Comparison of ENCODE assay signal across 5 cellular contexts in the genomic region with DNA sequence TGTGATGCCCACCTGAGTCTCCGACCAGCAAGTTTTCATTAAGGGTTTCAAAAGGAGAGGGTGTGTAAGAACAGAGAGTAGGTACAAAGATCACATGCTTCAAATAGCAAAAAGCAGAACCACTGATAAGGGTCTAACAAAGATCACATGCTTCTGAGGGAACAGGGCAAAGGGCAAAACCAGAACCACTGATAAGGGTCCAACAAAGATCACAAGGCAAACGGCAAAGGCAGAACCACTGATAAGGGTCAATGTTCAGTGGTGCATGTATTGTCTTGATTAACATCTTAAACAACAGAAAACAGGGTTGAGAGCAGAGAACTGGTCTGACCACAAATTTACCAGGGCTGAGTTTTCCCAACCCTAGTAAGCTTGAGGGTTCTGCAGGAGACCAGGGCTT.
DNase-seq lines count a peak whose midpoint lies in the region; TF ChIP-seq lines count a peak whose summit lies in the region.
"Not testable (repeated sequence)": the region's sequence is repeated elsewhere in the genome, so short reads cannot be mapped to it uniquely, and the experiment has no call there.

No MANE protein-coding gene starts in this region.

- DNase-seq in Caco-2 (peak; percentile 78 to 86), OCI-M1 (lab: John Stamatoyannopoulos, UW) (peak; percentile 75), mucosa of gallbladder (ENCODE audit: low spot score) (peak; percentile 28)
- DNase-seq in hepatocyte (ENCODE audit: low spot score); progenitor cell of endocrine pancreas (ENCODE audit: low spot score, unreplicated experiment): not testable (repeated sequence)

- H4K20me1 ChIP-seq in hepatocyte (ENCODE audit: insufficient read depth, poor library complexity, severe bottlenecking): not testable (repeated sequence)

- H3K36me3 Mint-ChIP-seq in Caco-2 (ENCODE audit: insufficient read depth, unreplicated experiment): peaks cover 29% of the 10 kb centered on the region
- not testable (repeated sequence) for H3K36me3 Mint-ChIP-seq in progenitor cell of endocrine pancreas (ENCODE audit: insufficient read depth)

- H3K4me3 ChIP-seq in Caco-2 (ENCODE audit: low read depth, low read length); hepatocyte: not testable (repeated sequence)

- H3K36me3 ChIP-seq in Caco-2 (ENCODE audit: control insufficient read depth, insufficient read depth, low read length); hepatocyte (replicated peaks; ENCODE audit: insufficient read depth, low read depth): not testable (repeated sequence)

- H2AFZ ChIP-seq in hepatocyte: not testable (repeated sequence)

- peaks cover 11% of the 10 kb centered on the region for H3K4me1 Mint-ChIP-seq in Caco-2 (ENCODE audit: low read depth, unreplicated experiment)
- H3K4me1 Mint-ChIP-seq in progenitor cell of endocrine pancreas (ENCODE audit: low read depth): not testable (repeated sequence)

- H3K9me3 Mint-ChIP-seq in Caco-2 (ENCODE audit: unreplicated experiment) (peaks cover 40% of the 10 kb centered on the region), progenitor cell of endocrine pancreas (ENCODE audit: low read depth) (peaks cover 11% of the 10 kb centered on the region)

- H3K4me1 ChIP-seq in Caco-2: peaks cover 17% of the 10 kb centered on the region
- not testable (repeated sequence) for H3K4me1 ChIP-seq in hepatocyte (ENCODE audit: insufficient read depth)

- peaks cover 29% of the 10 kb centered on the region for H3K9me3 ChIP-seq in Caco-2
- not testable (repeated sequence) for H3K9me3 ChIP-seq in hepatocyte (ENCODE audit: low read depth)

- CTCF ChIA-PET in Caco-2 (lab: Charles Lee): not testable (repeated sequence)

- H3K4me3 Mint-ChIP-seq in Caco-2 (ENCODE audit: unreplicated experiment): peak overlapping the region; percentile 51
- H3K4me3 Mint-ChIP-seq in progenitor cell of endocrine pancreas (ENCODE audit: low read depth): not testable (repeated sequence)

- BruUV-seq in Caco-2 (replicated peaks; lab: Mats Ljungman, UMichigan): not testable (repeated sequence)

- H3K27ac ChIP-seq in hepatocyte: peak overlapping the region; percentile 85

- H3K27ac Mint-ChIP-seq in Caco-2 (ENCODE audit: unreplicated experiment): peak overlapping the region; percentile 77
- peak overlapping the region; percentile 25 for H3K27ac Mint-ChIP-seq in progenitor cell of endocrine pancreas

- WGBS in hepatocyte (ENCODE audit: low lambda C conversion rate, missing lambda C conversion rate): 33% methylated on average over 2 of the region's 2 CpGs

- POLR2A ChIA-PET in Caco-2 (lab: Charles Lee): not testable (repeated sequence)

- not testable (repeated sequence) for H3K9me2 ChIP-seq in hepatocyte (replicated peaks; ENCODE audit: insufficient read depth)

- intact Hi-C loops in Caco-2 (cut with micrococcal nuclease; ENCODE audit: unreplicated experiment): not testable (repeated sequence)

- H3K27me3 Mint-ChIP-seq in Caco-2 (ENCODE audit: insufficient read depth, unreplicated experiment); progenitor cell of endocrine pancreas: not testable (repeated sequence)

- H3K27me3 ChIP-seq in Caco-2 (replicated peaks; ENCODE audit: control insufficient read depth, insufficient read depth, low read length); hepatocyte: not testable (repeated sequence)

- not testable (repeated sequence) for H3K4me2 ChIP-seq in hepatocyte

- TF ChIP-seq CTCF in Caco-2 (IDR thresholded peaks at IDR 0.05; ENCODE audit: insufficient read depth in 1 of 2, low read depth in 1 of 2, low read length in 1 of 2, severe bottlenecking in 1 of 2, unreplicated experiment in 1 of 2); hepatocyte (IDR thresholded peaks at IDR 0.05; ENCODE audit: poor library complexity); progenitor cell of endocrine pancreas (IDR thresholded peaks at IDR 0.05; ENCODE audit: unreplicated experiment): not testable (repeated sequence)

- H3K79me2 ChIP-seq in hepatocyte: not testable (repeated sequence)
